ENCODE assay signal across 8 cellular contexts in the genomic region with DNA sequence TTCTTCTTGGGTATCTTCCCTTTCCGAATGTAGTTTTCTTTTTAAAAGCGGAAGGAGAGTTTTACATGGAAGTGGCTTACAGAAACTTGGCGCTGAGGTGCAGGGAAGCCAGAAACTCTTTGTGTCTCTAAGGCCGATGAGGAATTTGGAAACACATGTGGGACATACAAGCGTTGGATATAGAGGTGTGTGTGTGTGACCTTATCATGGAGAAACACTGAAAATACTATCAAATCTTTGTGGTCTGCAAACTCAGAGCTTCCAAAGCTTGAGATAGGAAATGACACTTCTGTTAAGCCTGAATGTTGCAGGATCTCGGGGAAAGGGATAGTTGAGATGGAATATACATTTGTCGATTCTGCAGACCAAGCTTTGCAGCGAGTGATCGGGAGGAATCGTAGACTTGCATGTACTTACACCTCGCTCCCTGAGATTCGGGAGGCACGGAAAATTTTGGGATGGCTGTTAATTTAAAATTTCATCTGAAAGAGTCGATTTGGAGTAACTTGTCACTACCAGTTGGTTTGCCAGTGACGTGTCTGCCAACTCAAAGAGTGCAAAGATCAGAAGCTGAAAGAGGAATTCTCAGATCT. TPM values are rescaled to one million over a fixed set of nuclear protein-coding genes. Genes with fewer than 3 reads are reported as not detected.
DNase-seq lines count a peak whose midpoint lies in the region; ATAC-seq lines count a peak whose summit lies in the region.

No MANE protein-coding gene starts in this region.

- peak; percentile 23 for ATAC-seq in activated T-helper 17 cell treated with anti-CD3 and anti-CD28 coated beads, Interleukin-2, amount 50 U/mL, for 72 hours (replicated peaks)
- ATAC-seq in right cardiac atrium: no peak

- H3K36me3 Mint-ChIP-seq in activated T-helper 17 cell treated with anti-CD3 and anti-CD28 coated beads, Interleukin-2, amount 50 U/mL, for 72 hours (ENCODE audit: low read depth): peaks cover 11% of the 10 kb centered on the region

- WGBS in right cardiac atrium: under 1% methylated on average over 15 of the region's 15 CpGs

- H3K27ac Mint-ChIP-seq in activated T-helper 17 cell treated with anti-CD3 and anti-CD28 coated beads, Interleukin-2, amount 50 U/mL, for 72 hours: peak overlapping the region; percentile 91

- H3K4me3 Mint-ChIP-seq in activated T-helper 17 cell treated with anti-CD3 and anti-CD28 coated beads, Interleukin-2, amount 50 U/mL, for 72 hours: peak overlapping the region; percentile 95

- DNase-seq in NCI-H510A treated with DMSO at 0.1 percent for 48 hours (lab: John Stamatoyannopoulos, UW) (peak; percentile 56), NCI-H510A (lab: John Stamatoyannopoulos, UW) (no peak), MG63 (no peak), right cardiac atrium (peak in 2 of 3 donors; percentile 15 to 35), renal cortical epithelial cell (ENCODE audit: low read depth) (peak; percentile 34), GM19238 (ENCODE audit: insufficient read length, low spot score) (no peak), posterior vena cava (ENCODE audit: low spot score) (no peak)

- peaks cover 21% of the 10 kb centered on the region for H3K4me1 Mint-ChIP-seq in activated T-helper 17 cell treated with anti-CD3 and anti-CD28 coated beads, Interleukin-2, amount 50 U/mL, for 72 hours

- H3K4me3 ChIP-seq in MG63 (peak overlapping the region; percentile 75), right cardiac atrium (ENCODE audit: low read length) (peak overlapping the region; percentile 52)

- peaks cover 6% of the 10 kb centered on the region for H3K4me1 ChIP-seq in right cardiac atrium (ENCODE audit: control insufficient read depth, insufficient read depth, low read length)

- H3K9me3 ChIP-seq in MG63 (no peaks in the 10 kb centered on the region), right cardiac atrium (ENCODE audit: control insufficient read depth, low read length) (no peaks in the 10 kb centered on the region)

- intact Hi-C loops in right cardiac atrium (cut with DNase I) (loop anchor here in 3 of 4 donors (5.0 to 10.0 kb wide), 2 partner anchors 113 to 115 kb away; a partner anchor contains a TSS), posterior vena cava (cut with DNase I) (loop anchor here in 1 of 2 donors (5.0 kb wide), 1 partner anchor 113 kb away; no protein-coding TSS in a partner anchor)

- H3K36me3 ChIP-seq in MG63: no peaks in the 10 kb centered on the region

- no peaks in the 10 kb centered on the region for H3K9me3 Mint-ChIP-seq in activated T-helper 17 cell treated with anti-CD3 and anti-CD28 coated beads, Interleukin-2, amount 50 U/mL, for 72 hours

- H3K27me3 Mint-ChIP-seq in activated T-helper 17 cell treated with anti-CD3 and anti-CD28 coated beads, Interleukin-2, amount 50 U/mL, for 72 hours: no peaks in the 10 kb centered on the region

- H3K27me3 ChIP-seq in MG63: no peaks in the 10 kb centered on the region
- no peaks in the 10 kb centered on the region for H3K27me3 ChIP-seq in right cardiac atrium (ENCODE audit: control insufficient read depth, insufficient read depth)

- peak overlapping the region; percentile 78 for H3K27ac ChIP-seq in right cardiac atrium (ENCODE audit: low read length)

RNA-seq across cellular contexts. Expression of a gene that starts 1.0 kb away (rescaled TPM):
- 18.5 and 93.0 TPM in 2 replicates for total RNA-seq in MG63 (2014; rRNA removed; shearing (Covaris generic); ENCODE audit: low replicate concordance)
- total RNA-seq in activated T-helper 17 cell treated with anti-CD3 and anti-CD28 coated beads, Interleukin-2, amount 50 U/mL, for 72 hours: 10 to 100 TPM; 35.6 to 44.7 TPM
- total RNA-seq in right cardiac atrium (10 to 100 TPM; 58.8 to 65.5 (median 60.7) TPM), renal cortical epithelial cell (37.4 and 45.8 TPM in 2 replicates), posterior vena cava (10 to 100 TPM; 40.9 to 41.7 TPM)
- 17.6 TPM for polyA plus RNA-seq in right cardiac atrium

Comparison
In these comparisons a context has a peak if more than half of its experiments do, and no peak if none do; other contexts are left out.
1. DNase-seq: peak in NCI-H510A treated with DMSO at 0.1 percent for 48 hours (single experiment), right cardiac atrium (2 of 3) and renal cortical epithelial cell (single experiment); none in NCI-H510A (single experiment), MG63 (single experiment), GM19238 (single experiment) and posterior vena cava (single experiment).